Comparison of ENCODE assay signal across 14 cellular contexts in genomic region chr17:78707016-78707415, GRCh38.
A peak's percentile ranks its signal among the peaks of the same experiment; 100 is the strongest.
DNase-seq lines count a peak whose midpoint lies in the region; TF ChIP-seq lines count a peak whose summit lies in the region.
"Had no signal": no experiment of that assay in that cellular context is flagged by ENCODE, and none has a peak within 500 bp of the region (broad histone marks: within the 10 kb centered on the region; RNA-seq: fewer than 3 reads in every experiment).

No MANE protein-coding gene starts in this region.

- H2BK5ac ChIP-seq in mesenchymal stem cell (ENCODE audit: low read depth, low read length, poor library complexity, severe bottlenecking): no peak overlapping the region

- H3K36me3 ChIP-seq in OCI-LY7 (ENCODE audit: insufficient read depth, low read length) (peaks cover 67% of the 10 kb centered on the region), mesenchymal stem cell (ENCODE audit: control insufficient read depth in 1 of 2, insufficient read depth in 2 of 2, low read depth in 1 of 2, low read length in 2 of 2) (peaks cover 11 to 53% of the 10 kb centered on the region in 2 experiments)

- peak overlapping the region in 4 of 5 experiments; percentile 31 to 65 (median 50) for H3K27ac Mint-ChIP-seq in brain
- H3K27ac Mint-ChIP-seq in nephron progenitor cell: no peak overlapping the region
- H3K27ac Mint-ChIP-seq: HFFc6 had no signal

- peak overlapping the region in 1 of 5 experiments; percentile 48 for H3K4me3 Mint-ChIP-seq in brain
- H3K4me3 Mint-ChIP-seq in nephron progenitor cell: no peak overlapping the region
- H3K4me3 Mint-ChIP-seq: CD8-positive, alpha-beta memory T cell; HFFc6; neural crest cell had no signal

- POLR2A ChIA-PET in OCI-LY7 (lab: Charles Lee): interaction anchor here (0.6 to 4.5 kb wide), 10 partner anchors 10 to 372 kb away, joined by 3 to 47 read pairs (median 4); no protein-coding TSS in a partner anchor

- H3K79me2 ChIP-seq in OCI-LY7 (ENCODE audit: insufficient read depth, low read depth, low read length): peaks cover 53% of the 10 kb centered on the region

- DNase-seq in Daoy (ENCODE audit: low read depth) (peak; percentile 91), OCI-LY7 (ENCODE audit: low spot score) (no peak), mesenchymal stem cell (no peak), CD1c-positive myeloid dendritic cell (ENCODE audit: extremely low spot score) (no peak), hepatic stellate cell (ENCODE audit: low spot score) (no peak), nephron progenitor cell (no peak)
- DNase-seq: CD8-positive, alpha-beta memory T cell; effector CD4-positive, alpha-beta T cell; HFFc6; left cardiac atrium; NCI-H1092; NCI-H345 had no signal

- 80% methylated on average over 7 of the region's 7 CpGs for WGBS in mesenchymal stem cell

- no peak overlapping the region for H4K91ac ChIP-seq in mesenchymal stem cell (ENCODE audit: low read length)

- H3K4me1 ChIP-seq in OCI-LY7 (ENCODE audit: insufficient read depth, low read length, poor library complexity, severe bottlenecking): peaks cover 71% of the 10 kb centered on the region
- H3K4me1 ChIP-seq in mesenchymal stem cell (ENCODE audit: control insufficient read depth, insufficient read depth, low read depth, low read length): peaks cover 3% of the 10 kb centered on the region

- H3K9me2 ChIP-seq in OCI-LY7 (ENCODE audit: insufficient read depth, low read length): no peaks in the 10 kb centered on the region

- H2AFZ ChIP-seq in OCI-LY7 (ENCODE audit: low read length) (no peak overlapping the region), mesenchymal stem cell (ENCODE audit: low read depth, low read length) (no peak overlapping the region)

- no peak overlapping the region for H3K23ac ChIP-seq in mesenchymal stem cell (ENCODE audit: low read length in 2 of 2)

- no peak overlapping the region for H2BK120ac ChIP-seq in mesenchymal stem cell (ENCODE audit: low read depth, low read length)

- TF ChIP-seq CTCF in OCI-LY7 (conservative IDR thresholded peaks at IDR 0.05; ENCODE audit: low read length): no peak
- TF ChIP-seq CTCF in brain (conservative IDR thresholded peaks at IDR 0.05): no peak
- no peak for TF ChIP-seq CTCF in nephron progenitor cell (IDR thresholded peaks at IDR 0.05)

- H4K8ac ChIP-seq in mesenchymal stem cell (ENCODE audit: low read length): no peak overlapping the region

- no peak overlapping the region for H3K14ac ChIP-seq in mesenchymal stem cell (ENCODE audit: low read length in 2 of 2)

- H3K4ac ChIP-seq in mesenchymal stem cell (ENCODE audit: low read depth in 1 of 2, low read length in 2 of 2): no peak overlapping the region

- intact Hi-C loops in OCI-LY7 (cut with micrococcal nuclease; ENCODE audit: unreplicated experiment): loop anchor here (5.0 to 10.0 kb wide), 3 partner anchors 75 to 342 kb away; partner anchors contain the start of gene SOCS3

- BruUV-seq in OCI-LY7 (replicated peaks; lab: Mats Ljungman, UMichigan): no TSS peak

- peaks cover 19% of the 10 kb centered on the region for H3K79me1 ChIP-seq in mesenchymal stem cell (replicated peaks; ENCODE audit: low read length, poor library complexity, severe bottlenecking)

- H3K27ac ChIP-seq in OCI-LY7 (ENCODE audit: low read depth, low read length, poor library complexity, severe bottlenecking): peak overlapping the region; percentile 64
- peak overlapping the region; percentile 95 for H3K27ac ChIP-seq in mesenchymal stem cell (ENCODE audit: low read length, poor library complexity, severe bottlenecking)

- H3K4me3 ChIP-seq in OCI-LY7 (ENCODE audit: low read depth, low read length, poor library complexity, severe bottlenecking) (peak overlapping the region; percentile 37), mesenchymal stem cell (ENCODE audit: insufficient read depth in 1 of 2, low read depth in 1 of 2, low read length in 2 of 2) (no peak overlapping the region)

- CTCF ChIA-PET in OCI-LY7 (lab: Charles Lee; ENCODE audit: unreplicated experiment): interaction anchor here (1.5 kb wide), 1 partner anchor 36 kb away, joined by 3 read pairs; no protein-coding TSS in a partner anchor

- no peak overlapping the region for H3K9ac ChIP-seq in mesenchymal stem cell (ENCODE audit: low read length)

- H3K4me2 ChIP-seq in OCI-LY7 (ENCODE audit: low read length) (peak overlapping the region; percentile 59), mesenchymal stem cell (ENCODE audit: low read length, poor library complexity, severe bottlenecking) (no peak overlapping the region)

- no peak overlapping the region for H2BK12ac ChIP-seq in mesenchymal stem cell (ENCODE audit: low read length in 2 of 2)

- no peak overlapping the region for H2BK15ac ChIP-seq in mesenchymal stem cell (ENCODE audit: low read depth, poor library complexity, severe bottlenecking)

- H3K4me1 Mint-ChIP-seq in brain (peaks cover 50% of the 10 kb centered on the region), nephron progenitor cell (peaks cover 25% of the 10 kb centered on the region)

- no peak overlapping the region for H3K18ac ChIP-seq in mesenchymal stem cell (ENCODE audit: low read depth in 1 of 2, low read length in 2 of 2)

- H3K27me3 Mint-ChIP-seq in brain (no peaks in the 10 kb centered on the region), nephron progenitor cell (ENCODE audit: low read depth, poor library complexity) (peaks cover 4% of the 10 kb centered on the region)

- H3K9me3 Mint-ChIP-seq in brain (no peaks in the 10 kb centered on the region), nephron progenitor cell (no peaks in the 10 kb centered on the region)
- H3K9me3 Mint-ChIP-seq: CD8-positive, alpha-beta memory T cell; HFFc6; neural crest cell had no signal

- H2AK5ac ChIP-seq in mesenchymal stem cell (ENCODE audit: low read length, severe bottlenecking): no peak overlapping the region

- H3K9me3 ChIP-seq in OCI-LY7 (ENCODE audit: low read length) (no peaks in the 10 kb centered on the region), mesenchymal stem cell (ENCODE audit: control insufficient read depth, low read length) (no peaks in the 10 kb centered on the region)

- H3K27me3 ChIP-seq in mesenchymal stem cell (ENCODE audit: control insufficient read depth in 1 of 2, insufficient read depth in 1 of 2, low read length in 2 of 2): no peaks in the 10 kb centered on the region

- H3K36me3 Mint-ChIP-seq in brain (peaks cover 37% of the 10 kb centered on the region), nephron progenitor cell (ENCODE audit: low read depth) (peaks cover 23% of the 10 kb centered on the region)

- H4K20me1 ChIP-seq in OCI-LY7 (ENCODE audit: insufficient read depth, low read length): peaks cover 6% of the 10 kb centered on the region; the same call in 1 of the 2 replicates
